ENCODE assay signal across 1 cellular context in the genomic region with DNA sequence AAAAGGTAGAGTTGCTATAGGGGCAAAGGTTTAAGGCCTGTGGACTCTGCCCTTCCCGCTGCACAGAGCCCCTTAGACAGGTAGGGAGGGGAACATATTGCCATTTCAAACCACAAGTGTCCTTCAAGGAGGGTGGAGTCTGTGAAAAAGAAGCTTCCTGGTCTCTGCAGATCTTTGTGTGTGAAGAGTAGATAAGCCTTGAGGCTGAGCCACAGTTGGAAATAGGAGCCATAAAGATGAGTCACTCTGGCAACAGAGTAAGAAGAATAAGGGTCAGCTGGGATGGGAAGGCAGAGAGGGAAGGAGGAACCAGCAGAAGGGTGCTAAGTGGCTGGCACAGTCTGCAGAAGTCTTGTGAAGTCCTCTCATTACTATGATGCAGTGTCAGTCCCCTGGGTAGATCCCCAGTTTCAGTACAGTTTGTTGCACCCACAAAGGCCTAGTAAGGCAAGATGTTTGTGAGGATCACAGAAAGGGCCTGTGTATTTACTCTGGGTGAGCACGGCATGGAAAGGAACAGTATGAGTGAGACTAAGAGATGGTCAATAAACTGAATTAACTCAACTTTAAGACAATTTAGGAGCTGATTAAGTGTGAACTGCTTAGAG.
TF ChIP-seq lines count a peak whose summit lies in the region.

No MANE protein-coding gene starts in this region.

TF ChIP-seq in K562, 482 proteins besides CTCF, POLR2A, EP300 and RAD21 (continued from another document and continues in another):
- TF ChIP-seq, protein P1, sequence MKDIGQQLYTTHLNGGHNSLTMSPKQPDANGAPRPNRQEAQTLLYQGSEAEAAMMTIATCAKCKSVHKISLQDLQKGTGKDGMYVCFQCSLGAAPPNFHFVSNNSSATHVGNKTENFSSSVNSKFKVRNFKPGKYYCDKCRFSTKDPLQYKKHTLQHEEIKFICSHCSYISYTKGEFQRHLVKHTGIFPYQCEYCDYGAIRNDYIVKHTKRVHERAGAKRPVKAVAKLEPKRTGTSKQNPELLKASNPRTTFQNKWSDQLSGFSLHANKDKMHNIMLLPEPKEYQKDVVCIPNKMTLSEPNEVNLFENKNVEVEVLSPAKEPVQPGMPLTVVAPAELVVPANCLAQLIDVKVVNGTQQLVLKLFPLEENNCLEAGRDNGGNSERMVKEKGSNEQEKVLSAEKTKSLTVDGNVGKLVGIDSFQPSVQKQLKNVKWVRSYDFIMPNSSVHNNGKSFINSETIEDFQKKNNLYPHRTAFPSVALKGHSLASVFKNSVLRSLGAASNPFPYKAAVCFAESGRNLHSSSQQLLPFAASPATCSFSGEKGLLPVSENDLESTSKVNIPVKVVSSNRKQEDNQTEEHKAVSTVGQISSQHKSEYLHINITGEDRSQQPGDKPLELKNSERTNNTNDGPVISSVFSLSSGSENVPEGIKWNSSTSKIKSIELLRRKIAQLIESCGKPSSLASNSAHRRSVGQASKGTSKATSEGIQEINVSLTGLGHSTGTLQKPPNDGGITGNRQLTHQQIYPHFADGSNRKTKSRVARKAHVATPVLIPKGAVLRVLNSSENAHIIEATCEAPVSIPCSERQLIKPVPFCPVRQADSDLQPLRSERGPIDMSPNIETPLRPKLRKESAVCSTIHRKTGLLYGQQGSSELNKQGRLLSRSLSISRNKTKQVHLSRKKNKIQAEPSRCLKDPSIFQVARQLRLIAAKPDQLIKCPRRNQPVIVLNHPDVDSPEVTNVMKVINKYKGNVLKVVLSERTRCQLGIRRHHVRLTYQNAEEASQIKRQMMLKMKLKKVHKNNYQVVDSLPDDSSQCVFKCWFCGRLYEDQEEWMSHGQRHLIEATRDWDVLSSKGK (CRISPR knock-in tag; IDR thresholded peaks at IDR 0.05), result no peak
- TF ChIP-seq MEF2D (tag; conservative IDR thresholded peaks at IDR 0.05; ENCODE audit: low read depth), result peak; percentile 74
- TF ChIP-seq TAF7 (tag; IDR thresholded peaks at IDR 0.05), result no peak
- no peak for TF ChIP-seq TCF7L2 (IDR thresholded peaks at IDR 0.05; ENCODE audit: low read depth, low read length)
- TF ChIP-seq CBX5 (IDR thresholded peaks at IDR 0.05; ENCODE audit: borderline replicate concordance, low read depth), result peak; percentile 45; the same call in 1 of the 2 replicates
- TF ChIP-seq E2F3 (CRISPR knock-in tag; IDR thresholded peaks at IDR 0.05), result no peak
- TF ChIP-seq, protein P2, sequence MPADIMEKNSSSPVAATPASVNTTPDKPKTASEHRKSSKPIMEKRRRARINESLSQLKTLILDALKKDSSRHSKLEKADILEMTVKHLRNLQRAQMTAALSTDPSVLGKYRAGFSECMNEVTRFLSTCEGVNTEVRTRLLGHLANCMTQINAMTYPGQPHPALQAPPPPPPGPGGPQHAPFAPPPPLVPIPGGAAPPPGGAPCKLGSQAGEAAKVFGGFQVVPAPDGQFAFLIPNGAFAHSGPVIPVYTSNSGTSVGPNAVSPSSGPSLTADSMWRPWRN (IDR thresholded peaks at IDR 0.05; ENCODE audit: low read depth), result peak; percentile 82
- TF ChIP-seq YY1 (IDR thresholded peaks at IDR 0.05; ENCODE audit: borderline replicate concordance in 1 of 3, control insufficient read depth in 1 of 3, extremely low read depth in 1 of 3, insufficient read depth in 3 of 3, insufficient read length in 1 of 3, insufficient replicate concordance in 2 of 3, low read depth in 1 of 3, low read length in 2 of 3), result peak in 1 of 3 experiments; percentile 51
- TF ChIP-seq RBM14 (IDR thresholded peaks at IDR 0.05; ENCODE audit: borderline replicate concordance, insufficient read depth, low read depth, low read length), result no peak
- peak; percentile 4; the same call in 1 of the 2 replicates for TF ChIP-seq ZNF239 (CRISPR knock-in tag; IDR thresholded peaks at IDR 0.05)
- TF ChIP-seq, protein P3, sequence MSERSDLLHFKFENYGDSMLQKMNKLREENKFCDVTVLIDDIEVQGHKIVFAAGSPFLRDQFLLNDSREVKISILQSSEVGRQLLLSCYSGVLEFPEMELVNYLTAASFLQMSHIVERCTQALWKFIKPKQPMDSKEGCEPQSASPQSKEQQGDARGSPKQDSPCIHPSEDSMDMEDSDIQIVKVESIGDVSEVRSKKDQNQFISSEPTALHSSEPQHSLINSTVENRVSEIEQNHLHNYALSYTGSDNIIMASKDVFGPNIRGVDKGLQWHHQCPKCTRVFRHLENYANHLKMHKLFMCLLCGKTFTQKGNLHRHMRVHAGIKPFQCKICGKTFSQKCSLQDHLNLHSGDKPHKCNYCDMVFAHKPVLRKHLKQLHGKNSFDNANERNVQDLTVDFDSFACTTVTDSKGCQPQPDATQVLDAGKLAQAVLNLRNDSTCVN (CRISPR knock-in tag; IDR thresholded peaks at IDR 0.05), result 0 out of 2 replicates have a peak, but pooled peaks have one; percentile 3
- no peak for TF ChIP-seq SIRT6 (IDR thresholded peaks at IDR 0.05; ENCODE audit: low read depth, low read length)
- TF ChIP-seq, protein P4, sequence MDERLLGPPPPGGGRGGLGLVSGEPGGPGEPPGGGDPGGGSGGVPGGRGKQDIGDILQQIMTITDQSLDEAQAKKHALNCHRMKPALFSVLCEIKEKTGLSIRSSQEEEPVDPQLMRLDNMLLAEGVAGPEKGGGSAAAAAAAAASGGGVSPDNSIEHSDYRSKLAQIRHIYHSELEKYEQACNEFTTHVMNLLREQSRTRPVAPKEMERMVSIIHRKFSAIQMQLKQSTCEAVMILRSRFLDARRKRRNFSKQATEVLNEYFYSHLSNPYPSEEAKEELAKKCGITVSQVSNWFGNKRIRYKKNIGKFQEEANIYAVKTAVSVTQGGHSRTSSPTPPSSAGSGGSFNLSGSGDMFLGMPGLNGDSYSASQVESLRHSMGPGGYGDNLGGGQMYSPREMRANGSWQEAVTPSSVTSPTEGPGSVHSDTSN (CRISPR knock-in tag; IDR thresholded peaks at IDR 0.05; ENCODE audit: low read depth), result no peak
- TF ChIP-seq, protein P4 (tag; conservative IDR thresholded peaks at IDR 0.05; ENCODE audit: low read depth), result peak; percentile 62
- TF ChIP-seq GTF2F1 (IDR thresholded peaks at IDR 0.05; ENCODE audit: low read depth, low read length), result no peak
- no peak for TF ChIP-seq ZNF583 (CRISPR knock-in tag; IDR thresholded peaks at IDR 0.05)
- TF ChIP-seq MTA2 (IDR thresholded peaks at IDR 0.05; ENCODE audit: low read depth), result peak; percentile 97
- TF ChIP-seq TARDBP (IDR thresholded peaks at IDR 0.05), result peak; percentile 70; the same call in 1 of the 2 replicates
- TF ChIP-seq HDGF (IDR thresholded peaks at IDR 0.05), result 0 out of 2 replicates have a peak, but pooled peaks have one; percentile 36
- TF ChIP-seq KLF1 (tag; IDR thresholded peaks at IDR 0.05), result peak; percentile 35; the same call in 1 of the 2 replicates
- TF ChIP-seq, protein P5, sequence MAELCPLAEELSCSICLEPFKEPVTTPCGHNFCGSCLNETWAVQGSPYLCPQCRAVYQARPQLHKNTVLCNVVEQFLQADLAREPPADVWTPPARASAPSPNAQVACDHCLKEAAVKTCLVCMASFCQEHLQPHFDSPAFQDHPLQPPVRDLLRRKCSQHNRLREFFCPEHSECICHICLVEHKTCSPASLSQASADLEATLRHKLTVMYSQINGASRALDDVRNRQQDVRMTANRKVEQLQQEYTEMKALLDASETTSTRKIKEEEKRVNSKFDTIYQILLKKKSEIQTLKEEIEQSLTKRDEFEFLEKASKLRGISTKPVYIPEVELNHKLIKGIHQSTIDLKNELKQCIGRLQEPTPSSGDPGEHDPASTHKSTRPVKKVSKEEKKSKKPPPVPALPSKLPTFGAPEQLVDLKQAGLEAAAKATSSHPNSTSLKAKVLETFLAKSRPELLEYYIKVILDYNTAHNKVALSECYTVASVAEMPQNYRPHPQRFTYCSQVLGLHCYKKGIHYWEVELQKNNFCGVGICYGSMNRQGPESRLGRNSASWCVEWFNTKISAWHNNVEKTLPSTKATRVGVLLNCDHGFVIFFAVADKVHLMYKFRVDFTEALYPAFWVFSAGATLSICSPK (IDR thresholded peaks at IDR 0.05; ENCODE audit: borderline replicate concordance), result no peak
- TF ChIP-seq MTA1 (IDR thresholded peaks at IDR 0.05; ENCODE audit: borderline replicate concordance), result peak; percentile 89; the same call in 1 of the 2 replicates
- TF ChIP-seq NCOA1 (IDR thresholded peaks at IDR 0.05; ENCODE audit: low read depth), result peak; percentile 93
- peak; percentile 58 for TF ChIP-seq CREB1 (IDR thresholded peaks at IDR 0.05)
- no peak for TF ChIP-seq CREB1 (CRISPR knock-in tag; IDR thresholded peaks at IDR 0.05)
- 0 out of 2 replicates have a peak, but pooled peaks have one; percentile 12 for TF ChIP-seq BCOR (IDR thresholded peaks at IDR 0.05)
- peak; percentile 97 for TF ChIP-seq HDAC2 (IDR thresholded peaks at IDR 0.05)
- TF ChIP-seq, protein P6, sequence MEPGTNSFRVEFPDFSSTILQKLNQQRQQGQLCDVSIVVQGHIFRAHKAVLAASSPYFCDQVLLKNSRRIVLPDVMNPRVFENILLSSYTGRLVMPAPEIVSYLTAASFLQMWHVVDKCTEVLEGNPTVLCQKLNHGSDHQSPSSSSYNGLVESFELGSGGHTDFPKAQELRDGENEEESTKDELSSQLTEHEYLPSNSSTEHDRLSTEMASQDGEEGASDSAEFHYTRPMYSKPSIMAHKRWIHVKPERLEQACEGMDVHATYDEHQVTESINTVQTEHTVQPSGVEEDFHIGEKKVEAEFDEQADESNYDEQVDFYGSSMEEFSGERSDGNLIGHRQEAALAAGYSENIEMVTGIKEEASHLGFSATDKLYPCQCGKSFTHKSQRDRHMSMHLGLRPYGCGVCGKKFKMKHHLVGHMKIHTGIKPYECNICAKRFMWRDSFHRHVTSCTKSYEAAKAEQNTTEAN (CRISPR knock-in tag; IDR thresholded peaks at IDR 0.05), result no peak
- TF ChIP-seq, protein P7, sequence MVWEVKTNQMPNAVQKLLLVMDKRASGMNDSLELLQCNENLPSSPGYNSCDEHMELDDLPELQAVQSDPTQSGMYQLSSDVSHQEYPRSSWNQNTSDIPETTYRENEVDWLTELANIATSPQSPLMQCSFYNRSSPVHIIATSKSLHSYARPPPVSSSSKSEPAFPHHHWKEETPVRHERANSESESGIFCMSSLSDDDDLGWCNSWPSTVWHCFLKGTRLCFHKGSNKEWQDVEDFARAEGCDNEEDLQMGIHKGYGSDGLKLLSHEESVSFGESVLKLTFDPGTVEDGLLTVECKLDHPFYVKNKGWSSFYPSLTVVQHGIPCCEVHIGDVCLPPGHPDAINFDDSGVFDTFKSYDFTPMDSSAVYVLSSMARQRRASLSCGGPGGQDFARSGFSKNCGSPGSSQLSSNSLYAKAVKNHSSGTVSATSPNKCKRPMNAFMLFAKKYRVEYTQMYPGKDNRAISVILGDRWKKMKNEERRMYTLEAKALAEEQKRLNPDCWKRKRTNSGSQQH (CRISPR knock-in tag; IDR thresholded peaks at IDR 0.05), result peak; percentile 66; the same call in 1 of the 2 replicates
- TF ChIP-seq KDM1A (IDR thresholded peaks at IDR 0.05), result peak in 1 of 2 experiments; percentile 83; a peak in 3 of 4 replicates
- TF ChIP-seq, protein P8, sequence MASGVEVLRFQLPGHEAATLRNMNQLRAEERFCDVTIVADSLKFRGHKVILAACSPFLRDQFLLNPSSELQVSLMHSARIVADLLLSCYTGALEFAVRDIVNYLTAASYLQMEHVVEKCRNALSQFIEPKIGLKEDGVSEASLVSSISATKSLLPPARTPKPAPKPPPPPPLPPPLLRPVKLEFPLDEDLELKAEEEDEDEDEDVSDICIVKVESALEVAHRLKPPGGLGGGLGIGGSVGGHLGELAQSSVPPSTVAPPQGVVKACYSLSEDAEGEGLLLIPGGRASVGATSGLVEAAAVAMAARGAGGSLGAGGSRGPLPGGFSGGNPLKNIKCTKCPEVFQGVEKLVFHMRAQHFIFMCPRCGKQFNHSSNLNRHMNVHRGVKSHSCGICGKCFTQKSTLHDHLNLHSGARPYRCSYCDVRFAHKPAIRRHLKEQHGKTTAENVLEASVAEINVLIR (CRISPR knock-in tag; IDR thresholded peaks at IDR 0.05), result no peak
- peak; percentile 94 for TF ChIP-seq NEUROD1 (IDR thresholded peaks at IDR 0.05; ENCODE audit: borderline replicate concordance, low read depth, low read length, partially characterized antibody)
- TF ChIP-seq, protein P9, sequence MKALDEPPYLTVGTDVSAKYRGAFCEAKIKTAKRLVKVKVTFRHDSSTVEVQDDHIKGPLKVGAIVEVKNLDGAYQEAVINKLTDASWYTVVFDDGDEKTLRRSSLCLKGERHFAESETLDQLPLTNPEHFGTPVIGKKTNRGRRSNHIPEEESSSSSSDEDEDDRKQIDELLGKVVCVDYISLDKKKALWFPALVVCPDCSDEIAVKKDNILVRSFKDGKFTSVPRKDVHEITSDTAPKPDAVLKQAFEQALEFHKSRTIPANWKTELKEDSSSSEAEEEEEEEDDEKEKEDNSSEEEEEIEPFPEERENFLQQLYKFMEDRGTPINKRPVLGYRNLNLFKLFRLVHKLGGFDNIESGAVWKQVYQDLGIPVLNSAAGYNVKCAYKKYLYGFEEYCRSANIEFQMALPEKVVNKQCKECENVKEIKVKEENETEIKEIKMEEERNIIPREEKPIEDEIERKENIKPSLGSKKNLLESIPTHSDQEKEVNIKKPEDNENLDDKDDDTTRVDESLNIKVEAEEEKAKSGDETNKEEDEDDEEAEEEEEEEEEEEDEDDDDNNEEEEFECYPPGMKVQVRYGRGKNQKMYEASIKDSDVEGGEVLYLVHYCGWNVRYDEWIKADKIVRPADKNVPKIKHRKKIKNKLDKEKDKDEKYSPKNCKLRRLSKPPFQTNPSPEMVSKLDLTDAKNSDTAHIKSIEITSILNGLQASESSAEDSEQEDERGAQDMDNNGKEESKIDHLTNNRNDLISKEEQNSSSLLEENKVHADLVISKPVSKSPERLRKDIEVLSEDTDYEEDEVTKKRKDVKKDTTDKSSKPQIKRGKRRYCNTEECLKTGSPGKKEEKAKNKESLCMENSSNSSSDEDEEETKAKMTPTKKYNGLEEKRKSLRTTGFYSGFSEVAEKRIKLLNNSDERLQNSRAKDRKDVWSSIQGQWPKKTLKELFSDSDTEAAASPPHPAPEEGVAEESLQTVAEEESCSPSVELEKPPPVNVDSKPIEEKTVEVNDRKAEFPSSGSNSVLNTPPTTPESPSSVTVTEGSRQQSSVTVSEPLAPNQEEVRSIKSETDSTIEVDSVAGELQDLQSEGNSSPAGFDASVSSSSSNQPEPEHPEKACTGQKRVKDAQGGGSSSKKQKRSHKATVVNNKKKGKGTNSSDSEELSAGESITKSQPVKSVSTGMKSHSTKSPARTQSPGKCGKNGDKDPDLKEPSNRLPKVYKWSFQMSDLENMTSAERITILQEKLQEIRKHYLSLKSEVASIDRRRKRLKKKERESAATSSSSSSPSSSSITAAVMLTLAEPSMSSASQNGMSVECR (CRISPR knock-in tag; IDR thresholded peaks at IDR 0.05), result no peak
- TF ChIP-seq, protein P10, sequence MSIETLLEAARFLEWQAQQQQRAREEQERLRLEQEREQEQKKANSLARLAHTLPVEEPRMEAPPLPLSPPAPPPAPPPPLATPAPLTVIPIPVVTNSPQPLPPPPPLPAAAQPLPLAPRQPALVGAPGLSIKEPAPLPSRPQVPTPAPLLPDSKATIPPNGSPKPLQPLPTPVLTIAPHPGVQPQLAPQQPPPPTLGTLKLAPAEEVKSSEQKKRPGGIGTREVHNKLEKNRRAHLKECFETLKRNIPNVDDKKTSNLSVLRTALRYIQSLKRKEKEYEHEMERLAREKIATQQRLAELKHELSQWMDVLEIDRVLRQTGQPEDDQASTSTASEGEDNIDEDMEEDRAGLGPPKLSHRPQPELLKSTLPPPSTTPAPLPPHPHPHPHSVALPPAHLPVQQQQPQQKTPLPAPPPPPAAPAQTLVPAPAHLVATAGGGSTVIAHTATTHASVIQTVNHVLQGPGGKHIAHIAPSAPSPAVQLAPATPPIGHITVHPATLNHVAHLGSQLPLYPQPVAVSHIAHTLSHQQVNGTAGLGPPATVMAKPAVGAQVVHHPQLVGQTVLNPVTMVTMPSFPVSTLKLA (conservative IDR thresholded peaks at IDR 0.05), result peak in 1 of 2 experiments; percentile 54; a peak in 2 of 4 replicates
